Comparison of ENCODE assay signal across 20 cellular contexts in the genomic region with DNA sequence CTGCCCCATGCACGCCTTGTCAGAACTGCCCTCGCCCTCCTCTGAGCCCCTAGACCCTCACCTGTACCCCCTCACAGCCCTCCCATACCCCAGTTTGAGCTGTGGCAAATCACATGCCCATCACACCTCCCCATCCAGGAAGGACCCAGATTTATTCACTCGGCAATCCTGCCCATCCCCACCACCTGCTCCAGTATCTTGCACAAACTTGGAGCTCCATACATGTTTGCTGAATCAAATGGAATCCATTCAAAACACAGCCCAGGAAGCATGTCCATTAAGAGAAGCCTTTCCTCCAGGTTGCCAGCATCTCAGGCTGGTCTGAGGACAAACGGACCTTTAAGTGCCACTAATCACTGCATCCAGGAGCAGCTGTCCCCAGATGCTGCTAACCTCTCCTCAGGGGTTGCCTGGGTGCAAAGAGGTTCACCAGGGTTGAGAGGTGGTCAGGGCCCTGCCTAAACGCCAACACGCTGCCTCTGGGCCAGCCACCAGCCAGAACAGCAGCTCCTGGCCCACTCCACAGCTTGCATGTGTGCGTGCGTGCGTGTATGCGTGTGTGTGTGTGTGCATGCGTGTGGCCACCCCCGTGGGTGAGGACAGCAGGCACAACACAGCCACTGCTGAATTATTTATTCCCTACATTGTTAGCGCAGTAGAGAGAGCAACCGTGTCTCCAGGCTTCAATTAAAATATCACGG. TPM values are rescaled to one million over a fixed set of nuclear protein-coding genes. Genes with fewer than 3 reads are reported as not detected.
DNase-seq lines count a peak whose midpoint lies in the region; ATAC-seq, FAIRE-seq and TF ChIP-seq lines count a peak whose summit lies in the region.
"Had no signal": no experiment of that assay in that cellular context is flagged by ENCODE, and none has a peak within 500 bp of the region (broad histone marks: within the 10 kb centered on the region; RNA-seq: fewer than 3 reads in every experiment).

No MANE protein-coding gene starts in this region.

- no peaks in the 10 kb centered on the region for H3K36me3 ChIP-seq in neuronal stem cell (replicated peaks in 1 of 2; ENCODE audit: control insufficient read depth in 2 of 2, insufficient read depth in 2 of 2, low read length in 2 of 2)
- H3K36me3 ChIP-seq: BE2C, HAP-1 had no signal

- no peak overlapping the region for H3K27ac ChIP-seq in neuronal stem cell (replicated peaks; ENCODE audit: low read length)

- H3K4me2 ChIP-seq in neuronal stem cell (ENCODE audit: insufficient read depth, low read length, poor library complexity, severe bottlenecking), result no peak overlapping the region

- H2AFZ ChIP-seq in neuronal stem cell (ENCODE audit: low read length), result no peak overlapping the region

- peak overlapping the region in 4 of 5 experiments; percentile 29 to 95 (median 39) for H3K27ac Mint-ChIP-seq in brain
- H3K27ac Mint-ChIP-seq: CD8-positive, alpha-beta memory T cell had no signal

- H3K4me3 ChIP-seq in neuronal stem cell (ENCODE audit: low read length in 2 of 2), result no peak overlapping the region
- H3K4me3 ChIP-seq: HAP-1 had no signal

- peaks cover 0 to 2% of the 10 kb centered on the region in 2 donors for H3K9me3 ChIP-seq in neuronal stem cell (replicated peaks in 1 of 2; ENCODE audit: control insufficient read depth in 2 of 2, insufficient read depth in 1 of 2, low read depth in 1 of 2, low read length in 2 of 2)
- H3K9me3 ChIP-seq: BE2C, HAP-1 had no signal

- no peak overlapping the region for H2AK5ac ChIP-seq in neuronal stem cell (ENCODE audit: low read depth, low read length)

- H3K79me1 ChIP-seq in neuronal stem cell (ENCODE audit: low read depth, low read length), result no peaks in the 10 kb centered on the region

- peak overlapping the region in 1 of 5 experiments; percentile 74 for H3K4me3 Mint-ChIP-seq in brain
- H3K4me3 Mint-ChIP-seq: CD4-positive, CD25-positive, alpha-beta regulatory T cell; CD8-positive, alpha-beta memory T cell had no signal

- peak overlapping the region; percentile 82 for H3K23ac ChIP-seq in neuronal stem cell (ENCODE audit: low read depth, low read length, poor library complexity)

- no CpG with 5 or more reads among the region's 15 CpGs for WGBS in neuronal stem cell (ENCODE audit: extremely low coverage in 2 of 2, insufficient read length in 2 of 2, insufficient replicate concordance in 1 of 2), 2 donors

- no peak overlapping the region for H2BK15ac ChIP-seq in neuronal stem cell (ENCODE audit: low read length)

- H3K4ac ChIP-seq in neuronal stem cell (ENCODE audit: low read length), result no peak overlapping the region

- no peak for TF ChIP-seq CTCF in brain (conservative IDR thresholded peaks at IDR 0.05)

- H4K8ac ChIP-seq in neuronal stem cell (ENCODE audit: low read depth, low read length), result no peak overlapping the region

- no peak overlapping the region for H3K18ac ChIP-seq in neuronal stem cell (ENCODE audit: low read length)

- H2BK12ac ChIP-seq in neuronal stem cell (ENCODE audit: low read length), result no peak overlapping the region

- DNase-seq in Ammon's horn (ENCODE audit: low spot score), result peak; percentile 12
- DNase-seq in HTR-8/SVneo (ENCODE audit: insufficient read length, low spot score), result no peak
- DNase-seq in neuronal stem cell (ENCODE audit: low spot score), result no peak
- no peak for DNase-seq in activated CD4-positive, alpha-beta T cell treated with anti-CD3 and anti-CD28 coated beads, Interleukin-2, amount 50 U/mL, for 4 hours
- DNase-seq in NCI-H510A treated with DMSO at 0.1 percent for 48 hours (lab: John Stamatoyannopoulos, UW), result no peak
- DNase-seq: 8988T, BE2C, C1 segment of cervical spinal cord, COR-L47, DMS 273 treated with DMSO at 0.1 percent for 48 hours, GDM1 had no signal

- FAIRE-seq in HTR-8/SVneo (lab: Jason Lieb, UNC), result peak; percentile 57
- FAIRE-seq: GM12892, GM18507 had no signal

- H2BK5ac ChIP-seq in neuronal stem cell (ENCODE audit: low read length), result no peak overlapping the region

- peaks cover 0 to 21% (median 1%) of the 10 kb centered on the region in 3 experiments for H3K27me3 ChIP-seq in neuronal stem cell (ENCODE audit: control insufficient read depth in 3 of 3, insufficient read depth in 3 of 3, low read depth in 1 of 3, low read length in 3 of 3)
- H3K27me3 ChIP-seq: BE2C had no signal

- H3K9ac ChIP-seq in neuronal stem cell (ENCODE audit: low read depth, low read length, poor library complexity), result no peak overlapping the region

- H3K4me1 ChIP-seq in neuronal stem cell (ENCODE audit: control insufficient read depth in 2 of 2, insufficient read depth in 1 of 2, low read depth in 1 of 2, low read length in 2 of 2), result no peaks in the 10 kb centered on the region
- H3K4me1 ChIP-seq: BE2C, HAP-1 had no signal

- H2BK120ac ChIP-seq in neuronal stem cell (ENCODE audit: low read depth, low read length), result no peak overlapping the region

- H3K27me3 Mint-ChIP-seq in brain, result peaks cover 24% of the 10 kb centered on the region

- peak overlapping the region; percentile 94 for H3K14ac ChIP-seq in neuronal stem cell (ENCODE audit: low read length)

- peaks cover 41% of the 10 kb centered on the region for H3K4me1 Mint-ChIP-seq in brain
- H3K4me1 Mint-ChIP-seq: CD4-positive, CD25-positive, alpha-beta regulatory T cell; CD8-positive, alpha-beta memory T cell had no signal

- peaks cover 0 to 10% (median 0%) of the 10 kb centered on the region in 5 experiments for H3K9me3 Mint-ChIP-seq in brain
- H3K9me3 Mint-ChIP-seq: CD4-positive, CD25-positive, alpha-beta regulatory T cell had no signal

- H3K36me3 Mint-ChIP-seq in brain, result no peaks in the 10 kb centered on the region
- H3K36me3 Mint-ChIP-seq: CD4-positive, CD25-positive, alpha-beta regulatory T cell; CD8-positive, alpha-beta memory T cell had no signal

- ATAC-seq in GM21825 (IDR thresholded peaks at IDR 0.05; ENCODE audit: unreplicated experiment), result no peak
- no peak for ATAC-seq in HG02840 (IDR thresholded peaks at IDR 0.05; ENCODE audit: low FRiP score, unreplicated experiment)

- no peak overlapping the region for H4K91ac ChIP-seq in neuronal stem cell (ENCODE audit: low read depth, low read length, poor library complexity)

RNA-seq across cellular contexts. Expression of gene GRM4, which starts 31.0 kb away (rescaled TPM):
- polyA plus RNA-seq in brain (ENCODE audit: insufficient read depth, low read depth, low replicate concordance), result 0.92 TPM
- polyA plus RNA-seq in neuronal stem cell (2013, experiment 1 of 2), result 0.20 TPM
- 0.22 TPM for polyA plus RNA-seq in neuronal stem cell (2013, experiment 2 of 2)
- polyA plus RNA-seq: AG04450; CD4-positive, CD25-positive, alpha-beta regulatory T cell had no signal
